1 cellular context compared by ENCODE assay signal in genomic region chr6:129032602-129033001, GRCh38.
TF ChIP-seq lines count a peak whose summit lies in the region.

No MANE protein-coding gene starts in this region.

TF ChIP-seq in SK-N-SH treated with all-trans-retinoic acid at 6 μM for 48 hours, 23 proteins besides CTCF, POLR2A, EP300 and RAD21 (continued from another document):
- no peak for TF ChIP-seq CSRNP3 (CRISPR knock-in tag; IDR thresholded peaks at IDR 0.05)
- TF ChIP-seq ESRRG (CRISPR knock-in tag; IDR thresholded peaks at IDR 0.05), result no peak
- TF ChIP-seq CREB5 (CRISPR knock-in tag; IDR thresholded peaks at IDR 0.05; ENCODE audit: low read depth), result no peak
- TF ChIP-seq TOX (CRISPR knock-in tag; IDR thresholded peaks at IDR 0.05; ENCODE audit: borderline replicate concordance), result no peak
- no peak for TF ChIP-seq ISL1 (CRISPR knock-in tag; IDR thresholded peaks at IDR 0.05)
- TF ChIP-seq ZNF8 (CRISPR knock-in tag; IDR thresholded peaks at IDR 0.05), result no peak
- no peak for TF ChIP-seq ZFP30 (CRISPR knock-in tag; IDR thresholded peaks at IDR 0.05)
- no peak for TF ChIP-seq BACH2 (CRISPR knock-in tag; IDR thresholded peaks at IDR 0.05; ENCODE audit: borderline replicate concordance)
- no peak for TF ChIP-seq PATZ1 (CRISPR knock-in tag; IDR thresholded peaks at IDR 0.05; ENCODE audit: borderline replicate concordance)
